Comparison of ENCODE assay signal across 29 cellular contexts in the genomic region with DNA sequence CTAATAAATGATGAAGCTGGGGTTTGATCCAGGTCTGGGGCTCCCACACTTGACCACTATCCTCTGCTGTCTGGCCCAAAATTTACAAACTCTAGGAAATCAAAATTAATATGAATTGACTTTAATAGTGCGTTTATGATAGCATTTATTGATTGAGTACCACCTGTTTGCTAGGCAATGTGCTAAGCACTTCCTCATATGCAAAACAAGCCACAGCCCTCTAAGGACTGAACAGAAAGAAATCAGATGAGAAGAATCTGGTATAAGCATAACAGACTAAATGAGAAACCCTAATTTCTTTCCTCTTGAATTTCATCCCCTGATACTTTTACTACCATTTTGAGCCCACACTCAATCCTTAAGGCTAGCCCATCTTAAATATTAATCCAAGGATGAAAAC. TPM values are rescaled to one million over a fixed set of nuclear protein-coding genes. Genes with fewer than 3 reads are reported as not detected.
"Had no signal": no experiment of that assay in that cellular context is flagged by ENCODE, and none has a peak within 500 bp of the region (broad histone marks: within the 10 kb centered on the region; RNA-seq: fewer than 3 reads in every experiment).

No MANE protein-coding gene starts in this region.

- H3K9me3 ChIP-seq: lower lobe of right lung, right lobe of liver, tibial artery had no signal

- H3K4me3 ChIP-seq: cardiac muscle cell, lower lobe of right lung, right lobe of liver, skin epidermis, tibial artery had no signal

- ATAC-seq: lower lobe of right lung; naive thymus-derived CD4-positive, alpha-beta T cell; stimulated activated effector memory CD8-positive, alpha-beta T cell treated with anti-CD3 and anti-CD28 coated beads, Interleukin-12 subunit alpha, Interleukin-12 subunit beta, amount 100 ng/mL, for 72 hours; stimulated activated naive CD8-positive, alpha-beta T cell treated with anti-CD3 and anti-CD28 coated beads, Interleukin-15, amount 100 ng/mL, for 72 hours had no signal

- H3K4me3 Mint-ChIP-seq: activated naive CD4-positive, alpha-beta T cell treated with anti-CD3 and anti-CD28 coated beads, Interleukin-2, amount 10 ng/mL, durations not matched to agents 7 days and 5 days; endodermal cell; naive thymus-derived CD4-positive, alpha-beta T cell; neural crest cell; stimulated activated effector memory CD8-positive, alpha-beta T cell treated with anti-CD3 and anti-CD28 coated beads, Interleukin-12 subunit alpha, Interleukin-12 subunit beta, amount 100 ng/mL, for 72 hours; stimulated activated naive CD8-positive, alpha-beta T cell treated with anti-CD3 and anti-CD28 coated beads, Interleukin-15, amount 100 ng/mL, for 72 hours had no signal

- FAIRE-seq: kidney had no signal

- DNase-seq: activated CD4-positive, alpha-beta T cell treated with anti-CD3 and anti-CD28 coated beads, Interleukin-2, amount 50 U/mL, for 4 hours; activated CD8-positive, alpha-beta memory T cell treated with anti-CD3 and anti-CD28 coated beads for 24 hours; activated CD8-positive, alpha-beta memory T cell treated with anti-CD3 and anti-CD28 coated beads, Interleukin-2, amount 50 U/mL, for 48 hours; activated effector memory CD4-positive, alpha-beta T cell treated with anti-CD3 and anti-CD28 coated beads, Interleukin-2, amount 50 U/mL, for 16 hours; activated naive CD4-positive, alpha-beta T cell treated with anti-CD3 and anti-CD28 coated beads, Interleukin-2, amount 10 ng/mL, durations not matched to agents 7 days and 5 days; activated T-cell treated with anti-CD3 and anti-CD28 coated beads, Interleukin-2, amount 50 U/mL, for 48 hours; amygdala; cortex of kidney; endodermal cell; kidney; lower lobe of right lung; naive thymus-derived CD4-positive, alpha-beta T cell; posterior cingulate gyrus; right lobe of liver; stimulated activated CD4-positive, alpha-beta T cell treated with anti-CD3 and anti-CD28 coated beads, Interleukin-2, amount 100 ng/mL, for 24 hours; stimulated activated naive CD8-positive, alpha-beta T cell treated with anti-CD3 and anti-CD28 coated beads, Interleukin-15, amount 100 ng/mL, for 72 hours; tibial artery had no signal

- H3K27me3 ChIP-seq: right lobe of liver had no signal

- H3K27ac ChIP-seq: cardiac muscle cell, epithelial cell of prostate, lower lobe of right lung, skin epidermis, tibial artery had no signal

- H3K27ac Mint-ChIP-seq: activated naive CD4-positive, alpha-beta T cell treated with anti-CD3 and anti-CD28 coated beads, Interleukin-2, amount 10 ng/mL, durations not matched to agents 7 days and 5 days; endodermal cell; naive thymus-derived CD4-positive, alpha-beta T cell; stimulated activated naive CD8-positive, alpha-beta T cell treated with anti-CD3 and anti-CD28 coated beads, Interleukin-15, amount 100 ng/mL, for 72 hours had no signal

- H3K9me3 Mint-ChIP-seq: endodermal cell; stimulated activated effector memory CD8-positive, alpha-beta T cell treated with anti-CD3 and anti-CD28 coated beads, Interleukin-12 subunit alpha, Interleukin-12 subunit beta, amount 100 ng/mL, for 72 hours; stimulated activated naive CD8-positive, alpha-beta T cell treated with anti-CD3 and anti-CD28 coated beads, Interleukin-15, amount 100 ng/mL, for 72 hours had no signal

RNA-seq across cellular contexts. Expression of gene MLNR, which starts 6.6 kb away (rescaled TPM):
- total RNA-seq: cardiac muscle cell; cerebellum; fibroblast of villous mesenchyme; glomerular endothelial cell; left lobe of liver; lower lobe of right lung; mesenteric fat pad; mucosa of gallbladder; naive thymus-derived CD4-positive, alpha-beta T cell; neural crest cell; right lobe of liver; ureter had no signal
- polyA plus RNA-seq: cardiac muscle cell; naive thymus-derived CD4-positive, alpha-beta T cell had no signal
